Comparison of ENCODE assay signal across 8 cellular contexts in the genomic region with DNA sequence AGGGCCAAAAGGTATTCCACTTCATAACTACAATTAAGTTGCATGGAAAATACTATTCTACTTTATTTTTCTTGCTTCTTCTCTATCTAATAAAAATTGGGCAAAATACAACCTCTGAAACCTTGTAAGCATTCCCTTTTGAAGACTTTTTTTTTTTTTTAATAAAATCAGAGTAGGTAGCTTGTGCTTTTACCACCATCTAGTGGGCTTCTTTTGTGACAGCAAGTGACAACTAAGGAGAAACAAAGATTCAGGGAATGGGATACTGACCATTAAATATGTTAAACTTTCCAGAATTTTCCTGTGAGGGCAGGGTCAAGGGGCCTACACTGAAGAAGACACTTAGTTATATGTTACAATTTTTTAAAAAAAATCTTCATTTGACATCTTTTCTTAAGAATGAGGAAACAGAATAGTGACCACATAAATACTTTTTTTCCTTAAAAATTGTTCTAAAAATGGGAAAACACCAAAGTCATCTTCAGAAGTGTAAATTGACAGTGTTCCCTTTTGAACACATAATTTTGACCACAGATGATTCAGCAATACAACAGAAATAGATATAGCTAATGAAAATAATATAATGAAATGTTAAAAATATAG.
DNase-seq lines count a peak whose midpoint lies in the region; ATAC-seq and TF ChIP-seq lines count a peak whose summit lies in the region.

No MANE protein-coding gene starts in this region.

- no peak for TF ChIP-seq EP300 in transverse colon (IDR thresholded peaks at IDR 0.05; ENCODE audit: low read depth)

- no peaks in the 10 kb centered on the region for H3K9me2 ChIP-seq in PC-9 (ENCODE audit: insufficient read depth)

- H3K79me2 ChIP-seq in PC-9 (ENCODE audit: low read depth) = no peaks in the 10 kb centered on the region

- H3F3A ChIP-seq in PC-9 (ENCODE audit: insufficient read depth, low read depth) = no peaks in the 10 kb centered on the region

- H3K27me3 ChIP-seq in PC-9 (ENCODE audit: insufficient read depth, low read depth) (no peaks in the 10 kb centered on the region), transverse colon (no peaks in the 10 kb centered on the region)

- H3K9me3 ChIP-seq in PC-9 (ENCODE audit: insufficient read depth, low read depth) (no peaks in the 10 kb centered on the region), transverse colon (no peaks in the 10 kb centered on the region)

- H3K4me1 ChIP-seq in PC-9 (replicated peaks; ENCODE audit: insufficient read depth) = no peaks in the 10 kb centered on the region
- H3K4me1 ChIP-seq in transverse colon = no peaks in the 10 kb centered on the region

- intact Hi-C loops in PC-9 (cut with micrococcal nuclease; ENCODE audit: unreplicated experiment) (loop anchor here (1.0 to 5.0 kb wide), 3 partner anchors 60 to 349 kb away; no protein-coding TSS in a partner anchor), transverse colon (cut with DNase I; ENCODE audit: low total_unique reads) (no loop called here)

- TF ChIP-seq POLR2A in transverse colon (IDR thresholded peaks at IDR 0.05) = no peak

- BruUV-seq in PC-9 (replicated peaks; lab: Mats Ljungman, UMichigan) = no TSS peak

- peak; percentile 66 for TF ChIP-seq CTCF in PC-9 (conservative IDR thresholded peaks at IDR 0.05)
- peak; percentile 73 for TF ChIP-seq CTCF in fibroblast of villous mesenchyme (IDR thresholded peaks at IDR 0.05; ENCODE audit: insufficient read depth, low read depth, low read length)
- TF ChIP-seq CTCF in transverse colon (IDR thresholded peaks at IDR 0.05) = peak in 4 of 5 experiments; percentile 19 to 40 (median 30)
- TF ChIP-seq CTCF in omental fat pad (IDR thresholded peaks at IDR 0.05) = no peak

- H3K27ac ChIP-seq in PC-9 (no peak overlapping the region), transverse colon (no peak overlapping the region)

- H4K20me1 ChIP-seq in PC-9 (ENCODE audit: insufficient read depth) = no peaks in the 10 kb centered on the region

- ATAC-seq in HG02885 (IDR thresholded peaks at IDR 0.05; ENCODE audit: poor library complexity, unreplicated experiment) (peak; percentile 45), omental fat pad (ENCODE audit: low FRiP score) (no peak), HG02610 (IDR thresholded peaks at IDR 0.05; ENCODE audit: unreplicated experiment) (no peak)

- DNase-seq in Ammon's horn (ENCODE audit: low spot score) (peak; percentile 31), PC-9 (no peak), fibroblast of villous mesenchyme (ENCODE audit: low read depth) (peak; percentile 59), transverse colon (no peak), omental fat pad (ENCODE audit: low spot score) (no peak), NCI-H510A (lab: John Stamatoyannopoulos, UW) (no peak)

- in situ Hi-C loops in transverse colon (cut with MboI; ENCODE audit: low pct_ligation_motif_present in 1 of 4, low pct_unique_long_range_greater_than_20kb in 1 of 4, low sequenced_read_pairs in 3 of 4) = no loop called here

- H3K36me3 ChIP-seq in PC-9 (ENCODE audit: low read depth) (no peaks in the 10 kb centered on the region), transverse colon (no peaks in the 10 kb centered on the region)

- POLR2A ChIA-PET in PC-9 (lab: Charles Lee; ENCODE audit: unreplicated experiment) = no interaction called here

- H3K4me2 ChIP-seq in PC-9 = no peak overlapping the region

- no peak overlapping the region for H2AFZ ChIP-seq in PC-9

- CTCF ChIA-PET in PC-9 (lab: Charles Lee) = interaction anchor here (0.6 to 0.7 kb wide), 2 partner anchors 77 to 121 kb away, joined by 3 read pairs; no protein-coding TSS in a partner anchor

- no peak overlapping the region for H3K4me3 ChIP-seq in PC-9
- H3K4me3 ChIP-seq in fibroblast of villous mesenchyme (ENCODE audit: low read depth, low read length) = no peak overlapping the region
- H3K4me3 ChIP-seq in transverse colon = no peak overlapping the region

Comparison
In these comparisons a context has a peak if more than half of its experiments do, and no peak if none do; other contexts are left out.
1. DNase-seq: peak in Ammon's horn (single experiment) and fibroblast of villous mesenchyme (single experiment); none in PC-9 (0 of 2), transverse colon (single experiment), omental fat pad (single experiment) and NCI-H510A (single experiment).
2. CTCF ChIP-seq: peak in PC-9 (single experiment), fibroblast of villous mesenchyme (single experiment) and transverse colon (4 of 5); none in omental fat pad (0 of 3).